In genomic region chr9:37949576-37949975, GRCh38 we compare ENCODE assay signal across 19 cellular contexts. TPM values are rescaled to one million over a fixed set of nuclear protein-coding genes. Genes with fewer than 3 reads are reported as not detected.
DNase-seq lines count a peak whose midpoint lies in the region; ATAC-seq, FAIRE-seq and TF ChIP-seq lines count a peak whose summit lies in the region.
"Had no signal": no experiment of that assay in that cellular context is flagged by ENCODE, and none has a peak within 500 bp of the region (broad histone marks: within the 10 kb centered on the region; RNA-seq: fewer than 3 reads in every experiment).

No MANE protein-coding gene starts in this region.

- WGBS in right cardiac atrium: 68% methylated on average over 8 of the region's 8 CpGs
- 32% methylated on average over 7 of the region's 8 CpGs for WGBS in SK-N-SH (ENCODE audit: low lambda C conversion rate)

- H4K20me1 ChIP-seq in SK-N-SH (ENCODE audit: insufficient read depth): no peaks in the 10 kb centered on the region

- H3K27ac ChIP-seq in right cardiac atrium (ENCODE audit: low read length) (no peak overlapping the region), SK-N-SH (ENCODE audit: low read depth in 2 of 2, low read length in 1 of 2) (peak overlapping the region; percentile 35 to 57; a peak in 3 of 4 replicates)
- H3K27ac ChIP-seq: PC-9, VCaP had no signal

- H3F3A ChIP-seq in SK-N-SH (replicated peaks; ENCODE audit: insufficient read depth): peaks cover 34% of the 10 kb centered on the region

- peaks cover 9 to 36% of the 10 kb centered on the region in 2 experiments for H3K36me3 ChIP-seq in SK-N-SH (replicated peaks in 1 of 2; ENCODE audit: control insufficient read depth in 1 of 2, insufficient read depth in 2 of 2, low read length in 1 of 2)

- no peak overlapping the region for H3K4me3 ChIP-seq in right cardiac atrium (ENCODE audit: low read length)
- no peak overlapping the region for H3K4me3 ChIP-seq in SK-N-SH (ENCODE audit: low read depth in 2 of 2, low read length in 1 of 2)
- H3K4me3 ChIP-seq: HAP-1, PC-9 had no signal

- no peak for FAIRE-seq in urothelium cell line (lab: Jason Lieb, UNC)

- POLR2A ChIA-PET in SK-N-SH (lab: Yijun Ruan, JAX): interaction anchor here (0.7 to 1.0 kb wide), 2 partner anchors 12 to 483 kb away, joined by 3 read pairs; no protein-coding TSS in a partner anchor

- H3K27me3 ChIP-seq in right cardiac atrium (ENCODE audit: control insufficient read depth, insufficient read depth) (no peaks in the 10 kb centered on the region), SK-N-SH (ENCODE audit: insufficient read depth) (no peaks in the 10 kb centered on the region)

- CTCF ChIA-PET in SK-N-SH (lab: Yijun Ruan, JAX): interaction anchor here (1.2 to 1.6 kb wide), 2 partner anchors 30 to 36 kb away, joined by 3 to 7 read pairs; no protein-coding TSS in a partner anchor

- H3K4me1 ChIP-seq in right cardiac atrium (ENCODE audit: control insufficient read depth, insufficient read depth, low read length) (peaks cover 17% of the 10 kb centered on the region), SK-N-SH (ENCODE audit: control insufficient read depth in 1 of 2, insufficient read depth in 2 of 2, low read depth in 1 of 2, low read length in 1 of 2) (peaks cover 39 to 46% of the 10 kb centered on the region in 2 experiments; a peak in 3 of 4 replicates)
- H3K4me1 ChIP-seq: HAP-1 had no signal

- peak in 2 of 3 donors; percentile 4 to 40 for DNase-seq in right cardiac atrium
- DNase-seq in Right ventricle myocardium inferior (ENCODE audit: missing footprints): no peak
- DNase-seq in SK-N-SH: no peak
- peak; percentile 76 for DNase-seq in kidney glomerular epithelial cell (lab: John Stamatoyannopoulos, UW)
- DNase-seq in urothelium cell line (ENCODE audit: low spot score): peak; percentile 65
- no peak for DNase-seq in GDM1 (lab: John Stamatoyannopoulos, UW)
- DNase-seq in T-helper 2 cell: no peak
- DNase-seq: activated CD8-positive, alpha-beta T cell treated with anti-CD3 and anti-CD28 coated beads, Interleukin-2, amount 10 ng/mL, durations not matched to agents 7 days and 5 days; activated naive CD8-positive, alpha-beta T cell treated with anti-CD3 and anti-CD28 coated beads, Interleukin-2, amount 50 U/mL, for 24 hours; effector memory CD8-positive, alpha-beta T cell; hippocampal formation; MV-4-11; NCI-H2081; NCI-H526; stimulated activated naive CD8-positive, alpha-beta T cell treated with anti-CD3 and anti-CD28 coated beads, Interleukin-15, amount 100 ng/mL, for 72 hours had no signal

- H3K9me2 ChIP-seq in SK-N-SH: no peaks in the 10 kb centered on the region

- no peak for TF ChIP-seq CTCF in SK-N-SH (IDR thresholded peaks at IDR 0.05)

- no peaks in the 10 kb centered on the region for H3K9me3 ChIP-seq in right cardiac atrium (ENCODE audit: control insufficient read depth, low read length)
- no peaks in the 10 kb centered on the region for H3K9me3 ChIP-seq in SK-N-SH
- H3K9me3 ChIP-seq: HAP-1 had no signal

- peaks cover 62% of the 10 kb centered on the region; the same call in 1 of the 2 replicates for H3K79me2 ChIP-seq in SK-N-SH (ENCODE audit: insufficient read depth)

- TF ChIP-seq EP300 in SK-N-SH (IDR thresholded peaks at IDR 0.05; ENCODE audit: borderline replicate concordance in 1 of 2, low read depth in 1 of 2, low read length in 1 of 2): peak in 1 of 2 experiments; percentile 52; a peak in 1 of 4 replicates

- no peak overlapping the region for H3K9ac ChIP-seq in SK-N-SH

- no peak overlapping the region for H2AFZ ChIP-seq in SK-N-SH (ENCODE audit: low read depth)
- H2AFZ ChIP-seq: PC-9 had no signal

- intact Hi-C loops in right cardiac atrium (cut with DNase I): no loop called here
- intact Hi-C loops in Right ventricle myocardium inferior (cut with DNase I): no loop called here

- no peak for TF ChIP-seq RAD21 in SK-N-SH (IDR thresholded peaks at IDR 0.05; ENCODE audit: low read length)

- ATAC-seq in right cardiac atrium (peak in 1 of 2 donors; percentile 34), Right ventricle myocardium inferior (no peak), GM18909 (IDR thresholded peaks at IDR 0.05; ENCODE audit: poor library complexity, unreplicated experiment) (no peak)
- ATAC-seq: activated CD8-positive, alpha-beta T cell treated with anti-CD3 and anti-CD28 coated beads, Interleukin-2, amount 10 ng/mL, durations not matched to agents 7 days and 5 days; activated naive CD8-positive, alpha-beta T cell treated with anti-CD3 and anti-CD28 coated beads, Interleukin-2, amount 50 U/mL, for 24 hours; effector memory CD8-positive, alpha-beta T cell; stimulated activated naive CD8-positive, alpha-beta T cell treated with anti-CD3 and anti-CD28 coated beads, Interleukin-15, amount 100 ng/mL, for 72 hours had no signal

- H3K4me2 ChIP-seq in SK-N-SH: peak overlapping the region; percentile 48; the same call in 1 of the 2 replicates
- H3K4me2 ChIP-seq: PC-9 had no signal

TF ChIP-seq in SK-N-SH, 30 proteins besides CTCF, POLR2A, EP300 and RAD21:
- no peak for TF ChIP-seq SMC3 (IDR thresholded peaks at IDR 0.05; ENCODE audit: low read depth, low read length)
- TF ChIP-seq TEAD4 (IDR thresholded peaks at IDR 0.05; ENCODE audit: borderline replicate concordance, insufficient read depth): peak; percentile 81
- 0 out of 2 replicates have a peak, but pooled peaks have one; percentile 7 for TF ChIP-seq SIN3A (IDR thresholded peaks at IDR 0.05; ENCODE audit: borderline replicate concordance, low read depth, low read length)
- no peak for TF ChIP-seq JUND (IDR thresholded peaks at IDR 0.05)
- peak; percentile 49; the same call in 1 of the 2 replicates for TF ChIP-seq RXRA (IDR thresholded peaks at IDR 0.05; ENCODE audit: borderline replicate concordance, low read depth)
- TF ChIP-seq TCF12 (IDR thresholded peaks at IDR 0.05): peak; percentile 80
- no peak for TF ChIP-seq GABPA (IDR thresholded peaks at IDR 0.05; ENCODE audit: low read depth)
- TF ChIP-seq FOSL2 (IDR thresholded peaks at IDR 0.05; ENCODE audit: borderline replicate concordance, low read depth): peak; percentile 47
- TF ChIP-seq CHD2 (IDR thresholded peaks at IDR 0.05; ENCODE audit: low read length, partially characterized antibody): no peak
- TF ChIP-seq, protein P1, sequence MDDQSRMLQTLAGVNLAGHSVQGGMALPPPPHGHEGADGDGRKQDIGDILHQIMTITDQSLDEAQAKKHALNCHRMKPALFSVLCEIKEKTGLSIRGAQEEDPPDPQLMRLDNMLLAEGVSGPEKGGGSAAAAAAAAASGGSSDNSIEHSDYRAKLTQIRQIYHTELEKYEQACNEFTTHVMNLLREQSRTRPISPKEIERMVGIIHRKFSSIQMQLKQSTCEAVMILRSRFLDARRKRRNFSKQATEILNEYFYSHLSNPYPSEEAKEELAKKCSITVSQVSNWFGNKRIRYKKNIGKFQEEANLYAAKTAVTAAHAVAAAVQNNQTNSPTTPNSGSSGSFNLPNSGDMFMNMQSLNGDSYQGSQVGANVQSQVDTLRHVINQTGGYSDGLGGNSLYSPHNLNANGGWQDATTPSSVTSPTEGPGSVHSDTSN (IDR thresholded peaks at IDR 0.05): peak; percentile 68
- 0 out of 2 replicates have a peak, but pooled peaks have one; percentile 48 for TF ChIP-seq NFIC (IDR thresholded peaks at IDR 0.05; ENCODE audit: borderline replicate concordance)
- peak; percentile 60; the same call in 1 of the 2 replicates for TF ChIP-seq YY1 (IDR thresholded peaks at IDR 0.05; ENCODE audit: low read depth)
- TF ChIP-seq ELF1 (IDR thresholded peaks at IDR 0.05): no peak
- TF ChIP-seq MAX (IDR thresholded peaks at IDR 0.05; ENCODE audit: low read depth): peak; percentile 96

RNA-seq across cellular contexts. Expression of gene SLC25A51, which starts 45.6 kb away (rescaled TPM):
- total RNA-seq in right cardiac atrium (10 to 100 TPM; 21.1 to 29.4 (median 25.9) TPM), Right ventricle myocardium inferior (22.0 TPM)
- polyA plus RNA-seq in right cardiac atrium (13.1 TPM), SK-N-SH (2012; rRNA removed) (13.3 and 14.9 TPM in 2 replicates)
- polyA plus RNA-seq in SK-N-SH (2012; cell fraction: cytosol; rRNA removed): 13.0 and 16.1 TPM in 2 replicates
- polyA plus RNA-seq in SK-N-SH (2012; cell fraction: nucleus; rRNA removed): 15.7 and 22.1 TPM in 2 replicates

Comparison
In these comparisons a context has a peak if more than half of its experiments do, and no peak if none do; other contexts are left out.
1. DNase-seq: peak in right cardiac atrium (2 of 3), kidney glomerular epithelial cell (single experiment) and urothelium cell line (single experiment); none in Right ventricle myocardium inferior (single experiment), SK-N-SH (single experiment), GDM1 (single experiment) and T-helper 2 cell (0 of 5).